In the genomic region with DNA sequence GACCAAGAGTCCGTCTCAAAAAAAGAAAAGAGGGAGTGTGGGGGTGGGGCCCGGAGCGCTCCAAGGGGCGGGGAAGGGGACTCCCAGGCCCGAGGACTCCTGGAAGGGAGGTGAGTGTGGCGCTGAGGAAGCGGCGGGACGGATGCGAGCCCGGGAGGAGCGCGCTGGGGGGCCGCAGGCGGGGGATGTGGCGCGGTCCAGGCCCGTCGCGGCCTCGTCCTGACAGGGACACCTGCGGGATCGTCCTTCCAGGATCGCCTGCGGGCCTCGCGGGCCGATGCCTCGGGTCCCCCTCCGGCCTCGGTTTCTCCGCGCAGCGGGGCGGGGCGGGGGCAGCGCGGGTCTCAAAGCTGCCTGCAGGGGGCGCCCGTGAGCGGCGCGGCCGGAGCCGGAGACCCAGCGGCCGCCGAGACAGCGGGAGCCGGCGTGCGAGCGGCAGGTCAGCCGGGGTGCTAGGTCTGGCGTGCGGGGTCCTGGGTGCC, we compare ENCODE assay signal across 8 cellular contexts. TPM values are rescaled to one million over a fixed set of nuclear protein-coding genes. Genes with fewer than 3 reads are reported as not detected.
DNase-seq lines count a peak whose midpoint lies in the region; ATAC-seq and TF ChIP-seq lines count a peak whose summit lies in the region.

No MANE protein-coding gene starts in this region.

- TF ChIP-seq CTCF in Caco-2 (IDR thresholded peaks at IDR 0.05; ENCODE audit: insufficient read depth in 1 of 2, low read depth in 1 of 2, low read length in 1 of 2, severe bottlenecking in 1 of 2, unreplicated experiment in 1 of 2): peak; percentile 51 to 93

- no peak overlapping the region for H3K27ac Mint-ChIP-seq in Caco-2 (ENCODE audit: unreplicated experiment)
- peak overlapping the region; percentile 53 for H3K27ac Mint-ChIP-seq in memory B cell

- H3K4me3 ChIP-seq in Caco-2 (ENCODE audit: low read depth, low read length): peak overlapping the region; percentile 68

- H3K9me3 ChIP-seq in Caco-2: no peaks in the 10 kb centered on the region

- H3K4me1 ChIP-seq in Caco-2: peaks cover 13% of the 10 kb centered on the region

- H3K4me3 Mint-ChIP-seq in Caco-2 (ENCODE audit: unreplicated experiment) (peak overlapping the region; percentile 62), memory B cell (peak overlapping the region; percentile 78)

- peak in 1 of 2 experiments; percentile 81 for DNase-seq in Caco-2
- DNase-seq in HuH-7.5 (ENCODE audit: low spot score): peak; percentile 94
- DNase-seq in activated CD4-positive, alpha-beta T cell treated with anti-CD3 and anti-CD28 coated beads for 4 hours: peak; percentile 58 to 62
- DNase-seq in dermis blood vessel endothelial cell: peak; percentile 61
- DNase-seq in memory B cell (ENCODE audit: low spot score in 2 of 2): peak; percentile 77 to 90
- DNase-seq in stimulated activated CD8-positive, alpha-beta memory T cell treated with anti-CD3 and anti-CD28 coated beads, Interleukin-4, amount 100 ng/mL, for 48 hours: peak; percentile 86
- no peak for DNase-seq in dedifferentiated amniotic fluid mesenchymal stem cell (ENCODE audit: extremely low spot score)

- no peaks in the 10 kb centered on the region for H3K36me3 ChIP-seq in Caco-2 (ENCODE audit: control insufficient read depth, insufficient read depth, low read length)

- intact Hi-C loops in Caco-2 (cut with micrococcal nuclease; ENCODE audit: unreplicated experiment): no loop called here

- no peaks in the 10 kb centered on the region for H3K9me3 Mint-ChIP-seq in Caco-2 (ENCODE audit: unreplicated experiment)
- no peaks in the 10 kb centered on the region for H3K9me3 Mint-ChIP-seq in memory B cell

- H3K36me3 Mint-ChIP-seq in Caco-2 (ENCODE audit: insufficient read depth, unreplicated experiment): peaks cover 54% of the 10 kb centered on the region
- no peaks in the 10 kb centered on the region for H3K36me3 Mint-ChIP-seq in memory B cell

- ATAC-seq in memory B cell (ENCODE audit: low read depth): peak; percentile 16
- no peak for ATAC-seq in HG03280 (IDR thresholded peaks at IDR 0.05; ENCODE audit: unreplicated experiment)

- no peaks in the 10 kb centered on the region for H3K27me3 Mint-ChIP-seq in Caco-2 (ENCODE audit: insufficient read depth, unreplicated experiment)
- H3K27me3 Mint-ChIP-seq in memory B cell: peaks cover 3% of the 10 kb centered on the region

- BruUV-seq in Caco-2 (replicated peaks; lab: Mats Ljungman, UMichigan): no TSS peak

- CTCF ChIA-PET in Caco-2 (lab: Charles Lee): interaction anchor here (0.5 to 6.1 kb wide), 4 partner anchors 37 to 100 kb away, joined by 3 to 51 read pairs (median 5); no protein-coding TSS in a partner anchor

- H3K4me1 Mint-ChIP-seq in Caco-2 (ENCODE audit: low read depth, unreplicated experiment) (peaks cover 18% of the 10 kb centered on the region), memory B cell (peaks cover 35% of the 10 kb centered on the region)

- H3K27me3 ChIP-seq in Caco-2 (replicated peaks; ENCODE audit: control insufficient read depth, insufficient read depth, low read length): no peaks in the 10 kb centered on the region

- POLR2A ChIA-PET in Caco-2 (lab: Charles Lee): no interaction called here

RNA-seq across cellular contexts. Expression of gene ADORA2A, which starts 3.8 kb away (rescaled TPM):
- 4.0 and 4.9 TPM in 2 replicates for total RNA-seq in Caco-2 (2022)
- total RNA-seq in dermis blood vessel endothelial cell: 11.4 and 16.2 TPM in 2 replicates
